Comparison of ENCODE assay signal across 1 cellular context in the genomic region with DNA sequence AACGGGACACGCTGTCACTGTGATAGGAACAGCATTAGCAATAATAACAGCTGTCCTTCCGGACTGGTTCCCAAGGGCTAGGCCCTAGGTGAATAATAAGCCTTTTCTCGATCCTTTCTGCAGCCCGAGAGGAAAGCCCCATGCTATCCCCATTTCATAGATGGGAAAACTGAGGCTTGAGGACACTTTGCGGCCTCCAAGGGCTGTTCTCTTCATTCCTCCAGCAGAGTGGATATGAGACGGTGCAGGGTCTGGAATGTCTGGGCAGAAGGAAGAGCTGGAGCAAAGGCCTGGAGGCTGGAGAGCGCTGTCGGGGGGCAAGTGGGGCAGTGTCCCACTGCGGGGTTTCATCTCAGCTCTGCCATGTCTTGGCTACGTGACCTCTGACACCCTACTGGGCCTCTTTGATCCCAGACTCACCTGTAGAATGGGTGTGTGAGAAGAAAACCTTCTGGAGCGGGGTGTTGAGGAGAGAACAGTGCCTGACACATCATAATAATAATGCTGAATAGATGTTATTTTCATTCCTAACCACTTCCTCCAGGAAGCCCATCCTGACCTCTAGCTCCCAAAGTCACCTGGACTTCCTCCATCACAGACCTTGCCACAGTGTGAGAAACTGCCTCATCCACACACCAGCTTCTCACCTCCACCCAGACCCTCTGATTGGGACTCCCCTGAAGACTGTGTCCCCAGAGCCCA.
A peak's percentile ranks its signal among the peaks of the same experiment; 100 is the strongest.
TF ChIP-seq lines count a peak whose summit lies in the region.

No MANE protein-coding gene starts in this region.

TF ChIP-seq in K562, 482 proteins besides CTCF, POLR2A, EP300 and RAD21 (continued from another document):
- TF ChIP-seq, protein P1, sequence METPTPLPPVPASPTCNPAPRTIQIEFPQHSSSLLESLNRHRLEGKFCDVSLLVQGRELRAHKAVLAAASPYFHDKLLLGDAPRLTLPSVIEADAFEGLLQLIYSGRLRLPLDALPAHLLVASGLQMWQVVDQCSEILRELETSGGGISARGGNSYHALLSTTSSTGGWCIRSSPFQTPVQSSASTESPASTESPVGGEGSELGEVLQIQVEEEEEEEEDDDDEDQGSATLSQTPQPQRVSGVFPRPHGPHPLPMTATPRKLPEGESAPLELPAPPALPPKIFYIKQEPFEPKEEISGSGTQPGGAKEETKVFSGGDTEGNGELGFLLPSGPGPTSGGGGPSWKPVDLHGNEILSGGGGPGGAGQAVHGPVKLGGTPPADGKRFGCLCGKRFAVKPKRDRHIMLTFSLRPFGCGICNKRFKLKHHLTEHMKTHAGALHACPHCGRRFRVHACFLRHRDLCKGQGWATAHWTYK (CRISPR knock-in tag; IDR thresholded peaks at IDR 0.05) = no peak
- TF ChIP-seq ZNF133 (CRISPR knock-in tag; IDR thresholded peaks at IDR 0.05) (no peak), KDM1A (IDR thresholded peaks at IDR 0.05) (peak; percentile 31 to 43; a peak in 1 of 4 replicates), ADNP (tag; IDR thresholded peaks at IDR 0.05) (peak; percentile 67; the same call in 1 of the 2 replicates), BCOR (IDR thresholded peaks at IDR 0.05) (peak; percentile 87), ZNF316 (IDR thresholded peaks at IDR 0.05) (peak; percentile 63)
- TF ChIP-seq, protein P2, sequence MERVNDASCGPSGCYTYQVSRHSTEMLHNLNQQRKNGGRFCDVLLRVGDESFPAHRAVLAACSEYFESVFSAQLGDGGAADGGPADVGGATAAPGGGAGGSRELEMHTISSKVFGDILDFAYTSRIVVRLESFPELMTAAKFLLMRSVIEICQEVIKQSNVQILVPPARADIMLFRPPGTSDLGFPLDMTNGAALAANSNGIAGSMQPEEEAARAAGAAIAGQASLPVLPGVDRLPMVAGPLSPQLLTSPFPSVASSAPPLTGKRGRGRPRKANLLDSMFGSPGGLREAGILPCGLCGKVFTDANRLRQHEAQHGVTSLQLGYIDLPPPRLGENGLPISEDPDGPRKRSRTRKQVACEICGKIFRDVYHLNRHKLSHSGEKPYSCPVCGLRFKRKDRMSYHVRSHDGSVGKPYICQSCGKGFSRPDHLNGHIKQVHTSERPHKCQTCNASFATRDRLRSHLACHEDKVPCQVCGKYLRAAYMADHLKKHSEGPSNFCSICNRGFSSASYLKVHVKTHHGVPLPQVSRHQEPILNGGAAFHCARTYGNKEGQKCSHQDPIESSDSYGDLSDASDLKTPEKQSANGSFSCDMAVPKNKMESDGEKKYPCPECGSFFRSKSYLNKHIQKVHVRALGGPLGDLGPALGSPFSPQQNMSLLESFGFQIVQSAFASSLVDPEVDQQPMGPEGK (CRISPR knock-in tag; IDR thresholded peaks at IDR 0.05; ENCODE audit: borderline replicate concordance) = no peak
- TF ChIP-seq, protein P3, sequence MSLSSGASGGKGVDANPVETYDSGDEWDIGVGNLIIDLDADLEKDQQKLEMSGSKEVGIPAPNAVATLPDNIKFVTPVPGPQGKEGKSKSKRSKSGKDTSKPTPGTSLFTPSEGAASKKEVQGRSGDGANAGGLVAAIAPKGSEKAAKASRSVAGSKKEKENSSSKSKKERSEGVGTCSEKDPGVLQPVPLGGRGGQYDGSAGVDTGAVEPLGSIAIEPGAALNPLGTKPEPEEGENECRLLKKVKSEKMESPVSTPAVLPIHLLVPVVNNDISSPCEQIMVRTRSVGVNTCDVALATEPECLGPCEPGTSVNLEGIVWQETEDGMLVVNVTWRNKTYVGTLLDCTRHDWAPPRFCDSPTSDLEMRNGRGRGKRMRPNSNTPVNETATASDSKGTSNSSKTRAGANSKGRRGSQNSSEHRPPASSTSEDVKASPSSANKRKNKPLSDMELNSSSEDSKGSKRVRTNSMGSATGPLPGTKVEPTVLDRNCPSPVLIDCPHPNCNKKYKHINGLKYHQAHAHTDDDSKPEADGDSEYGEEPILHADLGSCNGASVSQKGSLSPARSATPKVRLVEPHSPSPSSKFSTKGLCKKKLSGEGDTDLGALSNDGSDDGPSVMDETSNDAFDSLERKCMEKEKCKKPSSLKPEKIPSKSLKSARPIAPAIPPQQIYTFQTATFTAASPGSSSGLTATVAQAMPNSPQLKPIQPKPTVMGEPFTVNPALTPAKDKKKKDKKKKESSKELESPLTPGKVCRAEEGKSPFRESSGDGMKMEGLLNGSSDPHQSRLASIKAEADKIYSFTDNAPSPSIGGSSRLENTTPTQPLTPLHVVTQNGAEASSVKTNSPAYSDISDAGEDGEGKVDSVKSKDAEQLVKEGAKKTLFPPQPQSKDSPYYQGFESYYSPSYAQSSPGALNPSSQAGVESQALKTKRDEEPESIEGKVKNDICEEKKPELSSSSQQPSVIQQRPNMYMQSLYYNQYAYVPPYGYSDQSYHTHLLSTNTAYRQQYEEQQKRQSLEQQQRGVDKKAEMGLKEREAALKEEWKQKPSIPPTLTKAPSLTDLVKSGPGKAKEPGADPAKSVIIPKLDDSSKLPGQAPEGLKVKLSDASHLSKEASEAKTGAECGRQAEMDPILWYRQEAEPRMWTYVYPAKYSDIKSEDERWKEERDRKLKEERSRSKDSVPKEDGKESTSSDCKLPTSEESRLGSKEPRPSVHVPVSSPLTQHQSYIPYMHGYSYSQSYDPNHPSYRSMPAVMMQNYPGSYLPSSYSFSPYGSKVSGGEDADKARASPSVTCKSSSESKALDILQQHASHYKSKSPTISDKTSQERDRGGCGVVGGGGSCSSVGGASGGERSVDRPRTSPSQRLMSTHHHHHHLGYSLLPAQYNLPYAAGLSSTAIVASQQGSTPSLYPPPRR (CRISPR knock-in tag; IDR thresholded peaks at IDR 0.05; ENCODE audit: borderline replicate concordance) = no peak
